ENCODE assay signal across 1 cellular context in the genomic region with DNA sequence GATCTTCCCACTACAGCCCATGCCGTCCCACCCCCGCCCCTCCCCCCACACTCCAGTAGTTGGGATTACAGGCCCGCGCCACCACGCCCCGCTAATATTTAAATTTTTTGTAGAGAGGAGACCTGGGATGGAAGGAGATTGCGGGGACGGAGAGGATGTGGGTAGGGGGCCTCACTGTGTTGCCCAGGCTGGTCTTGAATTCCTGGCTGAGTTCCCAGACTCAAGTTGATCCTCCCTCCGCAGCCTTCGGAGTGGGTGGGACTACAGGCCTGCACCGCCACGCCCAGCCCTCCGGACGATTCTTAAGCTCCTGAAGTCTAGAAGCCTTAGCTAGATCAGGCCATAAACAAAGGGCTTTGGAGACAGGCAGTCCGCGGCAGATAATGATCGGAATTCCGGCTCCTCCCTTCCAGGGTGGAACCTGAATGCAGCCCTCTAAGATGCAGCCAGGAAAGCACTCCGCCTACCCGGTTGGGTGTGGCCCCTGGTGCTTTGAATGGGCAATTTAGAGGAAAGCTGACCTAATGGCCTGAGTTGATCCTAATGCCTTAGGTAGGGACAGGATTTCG.
A peak's percentile ranks its signal among the peaks of the same experiment; 100 is the strongest.
TF ChIP-seq lines count a peak whose summit lies in the region.

A gene with protein sequence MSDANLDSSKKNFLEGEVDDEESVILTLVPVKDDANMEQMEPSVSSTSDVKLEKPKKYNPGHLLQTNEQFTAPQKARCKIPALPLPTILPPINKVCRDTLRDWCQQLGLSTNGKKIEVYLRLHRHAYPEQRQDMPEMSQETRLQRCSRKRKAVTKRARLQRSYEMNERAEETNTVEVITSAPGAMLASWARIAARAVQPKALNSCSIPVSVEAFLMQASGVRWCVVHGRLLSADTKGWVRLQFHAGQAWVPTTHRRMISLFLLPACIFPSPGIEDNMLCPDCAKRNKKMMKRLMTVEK (minus strand): TSS at position 356 of the 569 bp plus-strand sequence. CDS start 1,975 bp downstream, outside the sequence.

TF ChIP-seq in WTC11, 78 proteins besides CTCF, POLR2A, EP300 and RAD21 (continued from another document):
- TF ChIP-seq MAX (CRISPR knock-in tag; IDR thresholded peaks at IDR 0.05) (0 out of 2 replicates have a peak, but pooled peaks have one; percentile 40), ZNF396 (CRISPR knock-in tag; IDR thresholded peaks at IDR 0.05; ENCODE audit: borderline replicate concordance) (no peak), ZNF121 (CRISPR knock-in tag; IDR thresholded peaks at IDR 0.05) (peak; percentile 100), SMAD3 (CRISPR knock-in tag; IDR thresholded peaks at IDR 0.05; ENCODE audit: borderline replicate concordance) (no peak), IRF2 (CRISPR knock-in tag; IDR thresholded peaks at IDR 0.05; ENCODE audit: borderline replicate concordance, low read depth) (no peak), CBFB (CRISPR knock-in tag; IDR thresholded peaks at IDR 0.05; ENCODE audit: low read depth) (no peak), AR (CRISPR knock-in tag; IDR thresholded peaks at IDR 0.05) (no peak), ELF4 (CRISPR knock-in tag; IDR thresholded peaks at IDR 0.05; ENCODE audit: low read depth) (no peak), CREM (CRISPR knock-in tag; IDR thresholded peaks at IDR 0.05) (no peak), GTF2I (CRISPR knock-in tag; conservative IDR thresholded peaks at IDR 0.05) (0 out of 2 replicates have a peak, but pooled peaks have one; percentile 10), ZNF263 (CRISPR knock-in tag; IDR thresholded peaks at IDR 0.05; ENCODE audit: low read depth) (no peak), ZNF512 (CRISPR knock-in tag; IDR thresholded peaks at IDR 0.05; ENCODE audit: borderline replicate concordance) (no peak), RELA (CRISPR knock-in tag; IDR thresholded peaks at IDR 0.05; ENCODE audit: borderline replicate concordance) (no peak), PRDM15 (CRISPR knock-in tag; IDR thresholded peaks at IDR 0.05) (no peak), TEAD1 (CRISPR knock-in tag; IDR thresholded peaks at IDR 0.05) (peak; percentile 65; the same call in 1 of the 2 replicates)
- TF ChIP-seq, protein P1, sequence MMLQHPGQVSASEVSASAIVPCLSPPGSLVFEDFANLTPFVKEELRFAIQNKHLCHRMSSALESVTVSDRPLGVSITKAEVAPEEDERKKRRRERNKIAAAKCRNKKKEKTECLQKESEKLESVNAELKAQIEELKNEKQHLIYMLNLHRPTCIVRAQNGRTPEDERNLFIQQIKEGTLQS (CRISPR knock-in tag; conservative IDR thresholded peaks at IDR 0.05): no peak
- TF ChIP-seq, protein P2, sequence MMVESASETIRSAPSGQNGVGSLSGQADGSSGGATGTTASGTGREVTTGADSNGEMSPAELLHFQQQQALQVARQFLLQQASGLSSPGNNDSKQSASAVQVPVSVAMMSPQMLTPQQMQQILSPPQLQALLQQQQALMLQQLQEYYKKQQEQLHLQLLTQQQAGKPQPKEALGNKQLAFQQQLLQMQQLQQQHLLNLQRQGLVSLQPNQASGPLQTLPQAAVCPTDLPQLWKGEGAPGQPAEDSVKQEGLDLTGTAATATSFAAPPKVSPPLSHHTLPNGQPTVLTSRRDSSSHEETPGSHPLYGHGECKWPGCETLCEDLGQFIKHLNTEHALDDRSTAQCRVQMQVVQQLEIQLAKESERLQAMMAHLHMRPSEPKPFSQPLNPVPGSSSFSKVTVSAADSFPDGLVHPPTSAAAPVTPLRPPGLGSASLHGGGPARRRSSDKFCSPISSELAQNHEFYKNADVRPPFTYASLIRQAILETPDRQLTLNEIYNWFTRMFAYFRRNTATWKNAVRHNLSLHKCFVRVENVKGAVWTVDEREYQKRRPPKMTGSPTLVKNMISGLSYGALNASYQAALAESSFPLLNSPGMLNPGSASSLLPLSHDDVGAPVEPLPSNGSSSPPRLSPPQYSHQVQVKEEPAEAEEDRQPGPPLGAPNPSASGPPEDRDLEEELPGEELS (CRISPR knock-in tag; IDR thresholded peaks at IDR 0.05): no peak
- TF ChIP-seq, protein P3, sequence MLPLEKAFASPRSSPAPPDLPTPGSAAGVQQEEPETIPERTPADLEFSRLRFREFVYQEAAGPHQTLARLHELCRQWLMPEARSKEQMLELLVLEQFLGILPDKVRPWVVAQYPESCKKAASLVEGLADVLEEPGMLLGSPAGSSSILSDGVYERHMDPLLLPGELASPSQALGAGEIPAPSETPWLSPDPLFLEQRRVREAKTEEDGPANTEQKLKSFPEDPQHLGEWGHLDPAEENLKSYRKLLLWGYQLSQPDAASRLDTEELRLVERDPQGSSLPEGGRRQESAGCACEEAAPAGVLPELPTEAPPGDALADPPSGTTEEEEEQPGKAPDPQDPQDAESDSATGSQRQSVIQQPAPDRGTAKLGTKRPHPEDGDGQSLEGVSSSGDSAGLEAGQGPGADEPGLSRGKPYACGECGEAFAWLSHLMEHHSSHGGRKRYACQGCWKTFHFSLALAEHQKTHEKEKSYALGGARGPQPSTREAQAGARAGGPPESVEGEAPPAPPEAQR (CRISPR knock-in tag; IDR thresholded peaks at IDR 0.05): no peak
- TF ChIP-seq, protein P4, sequence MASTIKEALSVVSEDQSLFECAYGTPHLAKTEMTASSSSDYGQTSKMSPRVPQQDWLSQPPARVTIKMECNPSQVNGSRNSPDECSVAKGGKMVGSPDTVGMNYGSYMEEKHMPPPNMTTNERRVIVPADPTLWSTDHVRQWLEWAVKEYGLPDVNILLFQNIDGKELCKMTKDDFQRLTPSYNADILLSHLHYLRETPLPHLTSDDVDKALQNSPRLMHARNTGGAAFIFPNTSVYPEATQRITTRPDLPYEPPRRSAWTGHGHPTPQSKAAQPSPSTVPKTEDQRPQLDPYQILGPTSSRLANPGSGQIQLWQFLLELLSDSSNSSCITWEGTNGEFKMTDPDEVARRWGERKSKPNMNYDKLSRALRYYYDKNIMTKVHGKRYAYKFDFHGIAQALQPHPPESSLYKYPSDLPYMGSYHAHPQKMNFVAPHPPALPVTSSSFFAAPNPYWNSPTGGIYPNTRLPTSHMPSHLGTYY (CRISPR knock-in tag; IDR thresholded peaks at IDR 0.05): no peak
